Comparison of ENCODE assay signal across 16 cellular contexts in genomic region chr6:108831104-108831503, GRCh38. TPM values are rescaled to one million over a fixed set of nuclear protein-coding genes. Genes with fewer than 3 reads are reported as not detected.
DNase-seq lines count a peak whose midpoint lies in the region; ATAC-seq and TF ChIP-seq lines count a peak whose summit lies in the region.
"Had no signal": no experiment of that assay in that cellular context is flagged by ENCODE, and none has a peak within 500 bp of the region (broad histone marks: within the 10 kb centered on the region; RNA-seq: fewer than 3 reads in every experiment).

No MANE protein-coding gene starts in this region.

- H3K27ac Mint-ChIP-seq in chondrocyte (ENCODE audit: unreplicated experiment) (no peak overlapping the region), endothelial cell (ENCODE audit: unreplicated experiment) (no peak overlapping the region)
- H3K27ac Mint-ChIP-seq: CD14-positive monocyte, GM23338 had no signal

- ATAC-seq in GM21390 (IDR thresholded peaks at IDR 0.05; ENCODE audit: unreplicated experiment) (no peak), HG03565 (IDR thresholded peaks at IDR 0.05; ENCODE audit: unreplicated experiment) (no peak)
- ATAC-seq: GM23338 had no signal

- H3K4me3 Mint-ChIP-seq in chondrocyte (ENCODE audit: unreplicated experiment) (no peak overlapping the region), endothelial cell (ENCODE audit: unreplicated experiment) (no peak overlapping the region)
- H3K4me3 Mint-ChIP-seq: CD14-positive monocyte, GM23338 had no signal

- H3K4me1 Mint-ChIP-seq in chondrocyte (ENCODE audit: low read depth) (peaks cover 13% of the 10 kb centered on the region), endothelial cell (ENCODE audit: unreplicated experiment) (peaks cover 8% of the 10 kb centered on the region)
- H3K4me1 Mint-ChIP-seq: GM23338 had no signal

- DNase-seq in AG08395 (ENCODE audit: low spot score) (peak; percentile 11), anterior cingulate cortex (lab: John Stamatoyannopoulos, UW) (peak in 30 of 58 donors; percentile 9 to 74 (median 27)), fibroblast of gingiva (ENCODE audit: low read depth) (peak; percentile 92), nucleus accumbens (lab: John Stamatoyannopoulos, UW) (peak in 31 of 56 donors; percentile 6 to 68 (median 22)), chondrocyte (ENCODE audit: low spot score) (no peak), endothelial cell (ENCODE audit: low spot score) (no peak)
- DNase-seq: activated CD4-positive, alpha-beta T cell treated with anti-CD3 and anti-CD28 coated beads for 4 hours; activated gamma-delta T cell treated with Interleukin-2 at 50 U/mL for 16 hours; DMS153; left cardiac atrium; NCI-H2171 treated with DMSO at 0.1 percent for 48 hours; stimulated activated CD4-positive, alpha-beta T cell treated with anti-CD3 and anti-CD28 coated beads, Interleukin-4, amount 100 ng/mL, for 1 hour had no signal

- no peak for TF ChIP-seq CTCF in chondrocyte (IDR thresholded peaks at IDR 0.05)
- no peak for TF ChIP-seq CTCF in endothelial cell (IDR thresholded peaks at IDR 0.05; ENCODE audit: unreplicated experiment)

- H3K9me3 Mint-ChIP-seq in chondrocyte (ENCODE audit: low read depth) (peaks cover 8% of the 10 kb centered on the region), endothelial cell (ENCODE audit: unreplicated experiment) (no peaks in the 10 kb centered on the region)

- H3K36me3 Mint-ChIP-seq in chondrocyte (ENCODE audit: low read depth) (peaks cover 5% of the 10 kb centered on the region), endothelial cell (ENCODE audit: low read depth, unreplicated experiment) (peaks cover 3% of the 10 kb centered on the region)

- H3K27me3 Mint-ChIP-seq in chondrocyte (ENCODE audit: low read depth) (no peaks in the 10 kb centered on the region), endothelial cell (ENCODE audit: unreplicated experiment) (no peaks in the 10 kb centered on the region)

RNA-seq across cellular contexts. Expression of gene ARMC2, which starts 17.1 kb away (rescaled TPM):
- total RNA-seq in chondrocyte (6.8 to 9.2 TPM (median 8.3 TPM) in 3 replicates), endothelial cell (ENCODE audit: unreplicated experiment) (6.3 TPM)

Comparison
In these comparisons a context has a peak if more than half of its experiments do, and no peak if none do; other contexts are left out.
1. DNase-seq: peak in AG08395 (single experiment), anterior cingulate cortex (30 of 58), fibroblast of gingiva (single experiment) and nucleus accumbens (31 of 56); none in chondrocyte (single experiment) and endothelial cell (single experiment).